In genomic region chr4:3405176-3405575, GRCh38 we compare ENCODE assay signal across 13 cellular contexts. TPM values are rescaled to one million over a fixed set of nuclear protein-coding genes. Genes with fewer than 3 reads are reported as not detected.
DNase-seq lines count a peak whose midpoint lies in the region; ATAC-seq and TF ChIP-seq lines count a peak whose summit lies in the region.
"Had no signal": no experiment of that assay in that cellular context is flagged by ENCODE, and none has a peak within 500 bp of the region (broad histone marks: within the 10 kb centered on the region; RNA-seq: fewer than 3 reads in every experiment).

No MANE protein-coding gene starts in this region.

- H3K27ac ChIP-seq in WERI-Rb-1 (no peak overlapping the region), coronary artery (peak overlapping the region; percentile 65 to 68), osteoblast (ENCODE audit: low read depth, low read length) (no peak overlapping the region), tibial artery (peak overlapping the region; percentile 81 to 93), Karpas-422 (ENCODE audit: low read length) (no peak overlapping the region)
- H3K27ac ChIP-seq: KMS-11 had no signal

- H3K9ac ChIP-seq in Karpas-422 (ENCODE audit: low read length): no peak overlapping the region
- H3K9ac ChIP-seq: KMS-11 had no signal

- TF ChIP-seq CTCF in WERI-Rb-1 (IDR thresholded peaks at IDR 0.05; ENCODE audit: low read depth, low read length) (no peak), coronary artery (IDR thresholded peaks at IDR 0.05) (no peak), osteoblast (IDR thresholded peaks at IDR 0.05; ENCODE audit: extremely low read depth, low read depth, low read length) (no peak), tibial artery (IDR thresholded peaks at IDR 0.05) (no peak), mucosa of descending colon (IDR thresholded peaks at IDR 0.05) (no peak)

- H3K4me1 ChIP-seq in osteoblast (ENCODE audit: insufficient read depth, low read length) (peaks cover 20% of the 10 kb centered on the region), tibial artery (peaks cover 0 to 53% (median 26%) of the 10 kb centered on the region in 4 donors), mucosa of descending colon (ENCODE audit: low read depth) (no peaks in the 10 kb centered on the region), Karpas-422 (ENCODE audit: low read length) (no peaks in the 10 kb centered on the region)

- peak; percentile 1 for DNase-seq in WERI-Rb-1
- peak; percentile 74 for DNase-seq in coronary artery (ENCODE audit: low spot score)
- DNase-seq in osteoblast (ENCODE audit: insufficient read length, low spot score, missing footprints): peak; percentile 79
- DNase-seq in tibial artery: peak; percentile 66 to 94
- DNase-seq in mucosa of descending colon: no peak
- no peak for DNase-seq in Karpas-422
- no peak for DNase-seq in EL
- DNase-seq: MG63, NCI-H1092 treated with DMSO at 0.1 percent for 48 hours, NCI-H1694, NCI-H345, NCI-H526 treated with DMSO at 0.1 percent for 48 hours had no signal

- H3K9me3 ChIP-seq in WERI-Rb-1 (ENCODE audit: severe bottlenecking) (peaks cover 11% of the 10 kb centered on the region), osteoblast (ENCODE audit: low read depth, low read length) (peaks cover 7% of the 10 kb centered on the region), tibial artery (peaks cover 0 to 6% (median 0%) of the 10 kb centered on the region in 3 donors), mucosa of descending colon (no peaks in the 10 kb centered on the region), Karpas-422 (ENCODE audit: low read length) (no peaks in the 10 kb centered on the region)
- H3K9me3 ChIP-seq: MG63 had no signal

- H3K4me3 ChIP-seq in WERI-Rb-1 (ENCODE audit: low read depth, low read length) (no peak overlapping the region), coronary artery (no peak overlapping the region), osteoblast (ENCODE audit: insufficient read depth, low read length) (no peak overlapping the region), tibial artery (no peak overlapping the region), mucosa of descending colon (no peak overlapping the region), Karpas-422 (ENCODE audit: low read length) (no peak overlapping the region)
- H3K4me3 ChIP-seq: MG63 had no signal

- H4K20me1 ChIP-seq in osteoblast (ENCODE audit: insufficient read depth, low read length) (peaks cover 8% of the 10 kb centered on the region), Karpas-422 (ENCODE audit: insufficient read depth, low read depth, low read length) (no peaks in the 10 kb centered on the region)

- intact Hi-C loops in tibial artery (cut with DNase I; ENCODE audit: low total_unique reads) (loop anchor here (5.0 kb wide), 1 partner anchor 77 kb away; no protein-coding TSS in a partner anchor), mucosa of descending colon (cut with DNase I, micrococcal nuclease) (no loop called here)

- H2AFZ ChIP-seq in osteoblast (ENCODE audit: low read length) (no peak overlapping the region), Karpas-422 (ENCODE audit: low read length) (no peak overlapping the region)

- ATAC-seq in mucosa of descending colon: no peak

- H3K79me2 ChIP-seq in osteoblast (ENCODE audit: insufficient read depth, low read length) (no peaks in the 10 kb centered on the region), Karpas-422 (ENCODE audit: low read length) (no peaks in the 10 kb centered on the region)

- H3K9me2 ChIP-seq in Karpas-422 (replicated peaks; ENCODE audit: insufficient read depth, low read length): no peaks in the 10 kb centered on the region

- H3K4me2 ChIP-seq in osteoblast (ENCODE audit: insufficient read depth, low read length) (no peak overlapping the region), Karpas-422 (ENCODE audit: low read depth, low read length, poor library complexity, severe bottlenecking) (no peak overlapping the region)
- H3K4me2 ChIP-seq: KMS-11 had no signal

- H3K27me3 ChIP-seq in WERI-Rb-1 (ENCODE audit: insufficient read depth, low read depth, severe bottlenecking): no peaks in the 10 kb centered on the region
- no peaks in the 10 kb centered on the region for H3K27me3 ChIP-seq in osteoblast (ENCODE audit: insufficient read depth, low read length)
- H3K27me3 ChIP-seq in tibial artery: no peaks in the 10 kb centered on the region
- no peaks in the 10 kb centered on the region for H3K27me3 ChIP-seq in Karpas-422 (ENCODE audit: low read length)
- H3K27me3 ChIP-seq: MG63 had no signal

- H3K36me3 ChIP-seq in WERI-Rb-1 (peaks cover 3% of the 10 kb centered on the region), osteoblast (ENCODE audit: insufficient read depth, low read length) (no peaks in the 10 kb centered on the region), tibial artery (no peaks in the 10 kb centered on the region), mucosa of descending colon (ENCODE audit: low read depth) (no peaks in the 10 kb centered on the region), Karpas-422 (ENCODE audit: insufficient read depth, low read length) (no peaks in the 10 kb centered on the region)
- H3K36me3 ChIP-seq: MG63 had no signal

RNA-seq across cellular contexts. Expression of gene HGFAC, which starts 36.6 kb away (rescaled TPM):
- total RNA-seq in osteoblast: not detected in 2 replicates
- under 1 TPM in 1 of 3 donors, not detected in 2; 0.95 TPM for total RNA-seq in mucosa of descending colon
- total RNA-seq in Karpas-422 (2014; rRNA removed; shearing (Covaris generic); ENCODE audit: low replicate concordance): not detected in 2 replicates

RNA-seq across cellular contexts. Expression of gene DOK7, which starts 57.9 kb away (rescaled TPM):
- not detected in 2 replicates for total RNA-seq in osteoblast
- under 1 TPM; 0.28 to 0.61 (median 0.39) TPM for total RNA-seq in mucosa of descending colon
- 1.6 and 10.4 TPM in 2 replicates for total RNA-seq in Karpas-422 (2014; rRNA removed; shearing (Covaris generic); ENCODE audit: low replicate concordance)

Comparison
In these comparisons a context has a peak if more than half of its experiments do, and no peak if none do; other contexts are left out.
1. DNase-seq: peak in WERI-Rb-1 (single experiment), coronary artery (single experiment), osteoblast (single experiment) and tibial artery (2 of 2); none in mucosa of descending colon (0 of 3), Karpas-422 (single experiment) and EL (single experiment).
2. H3K27ac ChIP-seq: peak in coronary artery (2 of 2) and tibial artery (2 of 2); none in WERI-Rb-1 (single experiment), osteoblast (single experiment) and Karpas-422 (single experiment).